In genomic region chr19:879711-880438, GRCh38 we compare ENCODE assay signal across 1 cellular context.
TF ChIP-seq lines count a peak whose summit lies in the region.

No MANE protein-coding gene starts in this region.

TF ChIP-seq in K562, 482 proteins besides CTCF, POLR2A, EP300 and RAD21:
- no peak for TF ChIP-seq ZBTB12 (CRISPR knock-in tag; IDR thresholded peaks at IDR 0.05)
- peak; percentile 48; the same call in 1 of the 2 replicates for TF ChIP-seq TFAP4 (CRISPR knock-in tag; IDR thresholded peaks at IDR 0.05; ENCODE audit: borderline replicate concordance)
- no peak for TF ChIP-seq FOSL1 (tag; conservative IDR thresholded peaks at IDR 0.05)
- 0 out of 2 replicates have a peak, but pooled peaks have one; percentile 25 for TF ChIP-seq VEZF1 (CRISPR knock-in tag; IDR thresholded peaks at IDR 0.05)
- TF ChIP-seq BRF2 (IDR thresholded peaks at IDR 0.05; ENCODE audit: borderline replicate concordance, insufficient read depth, insufficient read length) = no peak
- no peak for TF ChIP-seq ZNF224 (CRISPR knock-in tag; IDR thresholded peaks at IDR 0.05)
- TF ChIP-seq HNRNPL (IDR thresholded peaks at IDR 0.05; ENCODE audit: low read depth, low read length) = 0 out of 2 replicates have a peak, but pooled peaks have one; percentile 64
- TF ChIP-seq POLR2G (IDR thresholded peaks at IDR 0.05; ENCODE audit: low read depth, low read length) = peak; percentile 58
- peak; percentile 65; the same call in 1 of the 2 replicates for TF ChIP-seq ZBTB33 (CRISPR knock-in tag; IDR thresholded peaks at IDR 0.05)
- peak; percentile 41 for TF ChIP-seq RBM22 (IDR thresholded peaks at IDR 0.05; ENCODE audit: low read depth, low read length, poor library complexity, severe bottlenecking)
- peak; percentile 51 for TF ChIP-seq RBFOX2 (IDR thresholded peaks at IDR 0.05; ENCODE audit: low read depth, low read length)
- no peak for TF ChIP-seq NFYB (IDR thresholded peaks at IDR 0.05; ENCODE audit: extremely low read depth, insufficient read length)
- TF ChIP-seq RUNX1 (IDR thresholded peaks at IDR 0.05; ENCODE audit: low read depth) = no peak
- no peak for TF ChIP-seq PHB (CRISPR knock-in tag; IDR thresholded peaks at IDR 0.05)
- no peak for TF ChIP-seq GTF3C2 (IDR thresholded peaks at IDR 0.05; ENCODE audit: borderline replicate concordance, extremely low read depth, insufficient read length)
TF ChIP-seq in K562: peak in this region for 7.
